Comparison of ENCODE assay signal across 1 cellular context in the genomic region with DNA sequence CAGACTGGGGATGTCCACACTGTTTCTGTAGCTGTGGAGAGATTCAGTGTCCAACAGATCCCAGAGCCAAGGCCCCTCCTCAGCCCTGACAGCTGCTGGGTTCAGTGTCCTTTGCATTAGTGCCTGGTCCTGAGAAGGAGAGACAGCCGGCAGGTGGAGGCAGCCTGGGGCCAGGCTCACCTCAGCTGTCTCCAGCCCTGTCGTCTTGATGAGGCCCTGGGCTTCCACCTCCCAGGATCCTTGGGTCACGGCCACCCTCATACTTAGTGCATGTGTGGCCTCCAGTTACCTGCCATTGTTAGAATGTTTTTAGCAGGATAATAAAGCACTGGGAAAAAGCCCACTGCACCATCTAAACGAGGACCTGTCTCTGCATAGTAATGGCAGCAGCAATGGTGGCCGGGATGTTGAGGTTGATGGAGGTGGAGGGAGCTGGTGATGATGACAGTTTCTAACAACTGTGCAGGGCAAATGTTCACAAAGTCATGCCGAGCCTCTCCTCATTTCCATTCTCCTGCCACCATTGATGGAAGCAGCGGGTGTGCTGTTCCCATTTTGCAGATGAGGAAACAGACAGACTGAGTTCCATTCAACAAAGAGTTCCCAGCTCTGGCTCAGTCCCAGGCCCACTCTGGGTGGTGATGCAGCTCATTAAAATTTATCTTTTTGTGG.
TF ChIP-seq lines count a peak whose summit lies in the region.

No MANE protein-coding gene starts in this region.

TF ChIP-seq in A549, 52 proteins besides CTCF, POLR2A, EP300 and RAD21:
- TF ChIP-seq EHF (CRISPR knock-in tag; IDR thresholded peaks at IDR 0.05) (no peak), KDM1A (IDR thresholded peaks at IDR 0.05; ENCODE audit: low read depth) (peak; percentile 42; the same call in 1 of the 2 replicates)
- TF ChIP-seq, protein P1, sequence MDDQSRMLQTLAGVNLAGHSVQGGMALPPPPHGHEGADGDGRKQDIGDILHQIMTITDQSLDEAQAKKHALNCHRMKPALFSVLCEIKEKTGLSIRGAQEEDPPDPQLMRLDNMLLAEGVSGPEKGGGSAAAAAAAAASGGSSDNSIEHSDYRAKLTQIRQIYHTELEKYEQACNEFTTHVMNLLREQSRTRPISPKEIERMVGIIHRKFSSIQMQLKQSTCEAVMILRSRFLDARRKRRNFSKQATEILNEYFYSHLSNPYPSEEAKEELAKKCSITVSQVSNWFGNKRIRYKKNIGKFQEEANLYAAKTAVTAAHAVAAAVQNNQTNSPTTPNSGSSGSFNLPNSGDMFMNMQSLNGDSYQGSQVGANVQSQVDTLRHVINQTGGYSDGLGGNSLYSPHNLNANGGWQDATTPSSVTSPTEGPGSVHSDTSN (IDR thresholded peaks at IDR 0.05) = no peak
